In the genomic region with DNA sequence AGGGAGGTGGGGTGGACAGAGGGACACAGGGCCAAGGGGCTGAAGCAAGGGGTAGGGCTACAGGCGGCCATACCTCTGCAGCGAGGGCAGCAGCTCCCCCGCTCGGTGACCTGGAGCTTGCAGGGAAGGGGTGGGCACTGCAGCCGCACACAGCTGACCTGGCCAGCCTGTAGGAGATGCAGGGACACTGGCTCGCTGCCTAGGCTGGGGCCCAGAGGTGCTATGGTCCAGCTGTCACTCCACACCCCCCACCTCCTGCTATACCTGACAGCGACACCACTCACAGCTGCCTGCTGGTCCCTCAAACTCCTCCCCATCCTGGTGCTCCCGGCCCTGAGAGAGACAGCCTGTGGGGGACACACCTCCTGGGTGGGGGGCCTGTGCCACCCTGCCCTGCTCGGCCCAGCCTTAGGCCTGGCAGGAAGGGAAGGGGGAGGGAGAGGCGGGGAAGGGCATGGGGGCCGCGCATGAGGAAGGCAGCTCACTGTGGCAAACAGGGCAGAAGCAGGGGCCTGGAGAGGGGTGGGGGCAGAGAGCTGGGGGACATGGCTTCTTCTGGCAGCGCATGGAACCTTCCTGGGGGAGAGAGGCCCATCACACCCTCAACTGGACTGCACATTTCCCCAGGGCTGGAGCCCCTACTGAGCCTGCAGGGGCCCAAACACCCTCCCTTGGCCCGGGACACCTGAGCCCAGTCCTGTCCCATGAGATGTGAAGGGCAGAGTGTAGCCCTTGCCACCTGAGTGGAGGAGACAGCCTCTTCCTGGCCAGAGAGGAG, we compare ENCODE assay signal across 18 cellular contexts. TPM values are rescaled to one million over a fixed set of nuclear protein-coding genes. Genes with fewer than 3 reads are reported as not detected.
DNase-seq lines count a peak whose midpoint lies in the region; ATAC-seq, FAIRE-seq and TF ChIP-seq lines count a peak whose summit lies in the region.
"Had no signal": no experiment of that assay in that cellular context is flagged by ENCODE, and none has a peak within 500 bp of the region (broad histone marks: within the 10 kb centered on the region; RNA-seq: fewer than 3 reads in every experiment).

No MANE protein-coding gene starts in this region.

- TF ChIP-seq CTCF in SK-N-SH (IDR thresholded peaks at IDR 0.05) = no peak
- TF ChIP-seq CTCF in H1 (IDR thresholded peaks at IDR 0.05; ENCODE audit: control extremely low read depth in 1 of 3, insufficient read depth in 1 of 3, low read depth in 1 of 3, low read length in 3 of 3) = peak in 1 of 3 experiments; percentile 10; a peak in 1 of 4 replicates

- no peak overlapping the region for H2BK12ac ChIP-seq in H1 (ENCODE audit: low read depth, low read length)

- H3K18ac ChIP-seq in H1 (ENCODE audit: extremely low read depth, low read length) = peak overlapping the region; percentile 7; the same call in 1 of the 2 replicates

- ATAC-seq in SK-N-SH treated with all-trans-retinoic acid at 6 μM for 48 hours = no peak
- no peak for ATAC-seq in GM21423 (IDR thresholded peaks at IDR 0.05; ENCODE audit: unreplicated experiment)
- ATAC-seq in HG03097 (IDR thresholded peaks at IDR 0.05; ENCODE audit: low FRiP score, unreplicated experiment) = no peak
- ATAC-seq: CD8-positive, alpha-beta T cell had no signal

- intact Hi-C loops in posterior vena cava (cut with DNase I) = no loop called here

- peaks cover 4% of the 10 kb centered on the region for H3F3A ChIP-seq in SK-N-SH (replicated peaks; ENCODE audit: insufficient read depth)

- no peak overlapping the region for H3K14ac ChIP-seq in H1 (ENCODE audit: insufficient read length)

- H4K20me1 ChIP-seq in SK-N-SH (ENCODE audit: insufficient read depth) (no peaks in the 10 kb centered on the region), H1 (replicated peaks in 1 of 2; ENCODE audit: control insufficient read depth in 1 of 2, insufficient read depth in 2 of 2, low read length in 2 of 2) (peaks cover 0 to 12% of the 10 kb centered on the region in 2 experiments)
- H4K20me1 ChIP-seq: BLaER1 had no signal

- H2AFZ ChIP-seq in SK-N-SH (ENCODE audit: low read depth) = no peak overlapping the region
- H2AFZ ChIP-seq in H1 (ENCODE audit: low read length) = no peak overlapping the region

- no peak overlapping the region for H2AK5ac ChIP-seq in H1 (ENCODE audit: low read depth, low read length)

- H3K4me1 ChIP-seq in SK-N-SH (ENCODE audit: control insufficient read depth in 1 of 2, insufficient read depth in 2 of 2, low read depth in 1 of 2, low read length in 1 of 2) (no peaks in the 10 kb centered on the region; a peak in 1 of 4 replicates), H1 (replicated peaks in 1 of 4; ENCODE audit: control insufficient read depth in 3 of 4, insufficient read depth in 4 of 4, low read length in 3 of 4) (peaks cover 0 to 18% (median 11%) of the 10 kb centered on the region in 4 experiments; a peak in 5 of 7 replicates)

- peaks cover 14% of the 10 kb centered on the region; the same call in 1 of the 2 replicates for H3K27me3 ChIP-seq in SK-N-SH (ENCODE audit: insufficient read depth)
- peaks cover 0 to 7% (median 4%) of the 10 kb centered on the region in 4 experiments; a peak in 4 of 7 replicates for H3K27me3 ChIP-seq in H1 (replicated peaks in 1 of 4; ENCODE audit: control insufficient read depth in 3 of 4, extremely low read depth in 1 of 4, insufficient read depth in 3 of 4, low read length in 3 of 4)

- H3K4me3 ChIP-seq in SK-N-SH (ENCODE audit: low read depth in 2 of 2, low read length in 1 of 2) = no peak overlapping the region
- no peak overlapping the region for H3K4me3 ChIP-seq in H1 (ENCODE audit: extremely low read depth in 1 of 4, insufficient read depth in 2 of 4, low read depth in 3 of 4, low read length in 4 of 4)
- H3K4me3 ChIP-seq: BLaER1 had no signal

- TF ChIP-seq EP300 in SK-N-SH (IDR thresholded peaks at IDR 0.05; ENCODE audit: borderline replicate concordance in 1 of 2, low read depth in 1 of 2, low read length in 1 of 2) = no peak
- no peak for TF ChIP-seq EP300 in H1 (IDR thresholded peaks at IDR 0.05; ENCODE audit: borderline replicate concordance in 1 of 2, low read depth in 2 of 2, low read length in 2 of 2)

- no peaks in the 10 kb centered on the region for H3K79me2 ChIP-seq in SK-N-SH (ENCODE audit: insufficient read depth)
- no peaks in the 10 kb centered on the region for H3K79me2 ChIP-seq in H1 (ENCODE audit: control insufficient read depth in 1 of 2, insufficient read depth in 2 of 2, low read length in 2 of 2)

- no peak overlapping the region for H2BK120ac ChIP-seq in H1 (replicated peaks; ENCODE audit: low read depth, low read length)

- H3K56ac ChIP-seq in H1 (replicated peaks; ENCODE audit: insufficient read length, low read depth, low read length) = no peak overlapping the region

- CTCF ChIA-PET in SK-N-SH (lab: Yijun Ruan, JAX) = interaction anchor here (0.5 to 12.3 kb wide), 7 partner anchors 14 to 460 kb away, joined by 3 to 181 read pairs (median 44); a partner anchor contains a TSS
- CTCF ChIA-PET in H1 (lab: Charles Lee; ENCODE audit: partially characterized antibody) = interaction anchor here (0.5 to 10.3 kb wide), 23 partner anchors 11 to 437 kb away, joined by 3 to 189 read pairs (median 4); a partner anchor contains a TSS

- DNase-seq in SK-N-SH = peak; percentile 56
- peak; percentile 43 for DNase-seq in NCI-H69 (lab: John Stamatoyannopoulos, UW)
- DNase-seq in H1 (ENCODE audit: low read depth in 1 of 2, low spot score in 2 of 2) = no peak
- peak; percentile 66 for DNase-seq in posterior vena cava (ENCODE audit: low spot score)
- no peak for DNase-seq in foreskin melanocyte
- DNase-seq: CD8-positive, alpha-beta T cell; DMS79; HCEC 1CT; NCI-H1930; NCI-H82; SIG-M5 had no signal

- H3K27ac ChIP-seq in SK-N-SH (ENCODE audit: low read depth in 2 of 2, low read length in 1 of 2) (no peak overlapping the region), H1 (ENCODE audit: low read depth, low read length) (no peak overlapping the region)
- H3K27ac ChIP-seq: BLaER1 had no signal

- no peak overlapping the region for H3K23ac ChIP-seq in H1 (ENCODE audit: insufficient read length)

- H3K4ac ChIP-seq in H1 (replicated peaks; ENCODE audit: insufficient read length, low read depth, low read length) = no peak overlapping the region

- H3K9ac ChIP-seq in SK-N-SH = no peak overlapping the region
- H3K9ac ChIP-seq in H1 (replicated peaks in 1 of 4; ENCODE audit: extremely low read depth in 1 of 4, low read depth in 3 of 4, low read length in 3 of 4) = no peak overlapping the region
- H3K9ac ChIP-seq: BLaER1 had no signal

- peaks cover 20% of the 10 kb centered on the region; the same call in 1 of the 2 replicates for H3K23me2 ChIP-seq in H1 (ENCODE audit: low read depth, low read length)

- POLR2A ChIA-PET in SK-N-SH (lab: Yijun Ruan, JAX) = no interaction called here
- POLR2A ChIA-PET in H1 (lab: Charles Lee; ENCODE audit: partially characterized antibody) = interaction anchor here (0.6 to 1.8 kb wide), 7 partner anchors 14 to 68 kb away, joined by 3 to 5 read pairs (median 3); no protein-coding TSS in a partner anchor

- H4K91ac ChIP-seq in H1 (replicated peaks; ENCODE audit: insufficient read length, low read length) = no peak overlapping the region

- TF ChIP-seq POLR2A in H1 (IDR thresholded peaks at IDR 0.05; ENCODE audit: control extremely low read depth in 1 of 2, low read depth in 2 of 2, low read length in 2 of 2) = no peak

- H4K8ac ChIP-seq in H1 (ENCODE audit: extremely low read depth, insufficient read depth, low read length) = peak overlapping the region; percentile 51; the same call in 1 of the 2 replicates

- 71% methylated on average over 13 of the region's 14 CpGs for WGBS in SK-N-SH (ENCODE audit: low lambda C conversion rate)
- WGBS in H1 (ENCODE audit: extremely low coverage in 1 of 2, insufficient coverage in 1 of 2, insufficient read length in 1 of 2, insufficient replicate concordance in 2 of 2, low coverage in 1 of 2, low lambda C conversion rate in 2 of 2, missing lambda C conversion rate in 1 of 2), 2 experiments = 80% methylated on average over 4 of the region's 14 CpGs; no CpG with 5 or more reads in 1 of the 2 experiments

- H3K9me2 ChIP-seq in SK-N-SH = no peaks in the 10 kb centered on the region

- no peak overlapping the region for H4K5ac ChIP-seq in H1 (ENCODE audit: insufficient read length, low read depth, low read length)

- H3K9me3 ChIP-seq in SK-N-SH (no peaks in the 10 kb centered on the region), H1 (ENCODE audit: insufficient read depth in 2 of 2, low read depth in 1 of 2, low read length in 1 of 2) (no peaks in the 10 kb centered on the region)
- H3K9me3 ChIP-seq: BLaER1 had no signal

- no peak overlapping the region for H2BK5ac ChIP-seq in H1 (ENCODE audit: low read depth, low read length)

- H3K4me2 ChIP-seq in SK-N-SH = no peak overlapping the region
- no peak overlapping the region for H3K4me2 ChIP-seq in H1 (ENCODE audit: insufficient read depth in 1 of 2, low read depth in 2 of 2, low read length in 2 of 2)
- H3K4me2 ChIP-seq: BLaER1 had no signal

- H2BK20ac ChIP-seq in H1 (ENCODE audit: low read length) = no peak overlapping the region

- 0 out of 2 replicates have a peak, but pooled peaks cover 7% of the 10 kb centered on the region for H3K79me1 ChIP-seq in H1 (ENCODE audit: low read depth, low read length)

- TF ChIP-seq RAD21 in SK-N-SH (IDR thresholded peaks at IDR 0.05; ENCODE audit: low read length) = no peak
- TF ChIP-seq RAD21 in H1 (IDR thresholded peaks at IDR 0.05 in 1 of 2, conservative IDR thresholded peaks at IDR 0.05 in 1 of 2; ENCODE audit: low read depth in 2 of 2, low read length in 2 of 2) = no peak

- 0 out of 2 replicates have a peak overlapping the region, but pooled peaks have one; percentile 61 for H2BK15ac ChIP-seq in H1 (ENCODE audit: low read length)

- FAIRE-seq in H1 (lab: Jason Lieb, UNC) = no peak
- FAIRE-seq: D721Med, RCC 7860 had no signal

- H3K36me3 ChIP-seq in SK-N-SH (replicated peaks in 1 of 2; ENCODE audit: control insufficient read depth in 1 of 2, insufficient read depth in 2 of 2, low read length in 1 of 2) = no peaks in the 10 kb centered on the region
- H3K36me3 ChIP-seq in H1 (ENCODE audit: control insufficient read depth in 2 of 4, insufficient read depth in 4 of 4, low read length in 3 of 4) = no peaks in the 10 kb centered on the region
- H3K36me3 ChIP-seq: BLaER1 had no signal

RNA-seq across cellular contexts. Expression of a gene that starts 23.9 kb away (rescaled TPM):
- polyA plus RNA-seq in SK-N-SH (2012; rRNA removed) (437 and 495 TPM in 2 replicates), H1 (2011; rRNA removed) (318 and 344 TPM in 2 replicates)
- 349 and 422 TPM in 2 replicates for polyA plus RNA-seq in SK-N-SH (2012; cell fraction: cytosol; rRNA removed)
- polyA plus RNA-seq in SK-N-SH (2012; cell fraction: nucleus; rRNA removed) = 110 and 142 TPM in 2 replicates
- total RNA-seq in H1 (2021; fragmentation: NEBNext Ultra II Directional; extraction: Animal tissue kit (Norgen Biotek cat#: 25700)) = 104 TPM in 2 replicates
- polyA plus RNA-seq in H1 (2011; cell fraction: cytosol; rRNA removed) = 227 TPM
- polyA plus RNA-seq in H1 (2011; cell fraction: nucleus; rRNA removed) = 147 TPM
- polyA plus RNA-seq in H1 (2012, experiment 1 of 2) = 165 to 195 TPM (median 180 TPM) in 4 replicates
- 412 TPM for polyA plus RNA-seq in H1 (2012, experiment 2 of 2)
- polyA plus RNA-seq in H1 (2013, experiment 1 of 2) = 164 TPM
- polyA plus RNA-seq in H1 (2013, experiment 2 of 2) = 168 TPM
- 36.9 and 39.0 TPM in 2 replicates for polyA minus RNA-seq in H1 (2011; rRNA and poly(A)+ RNA removed)
- polyA minus RNA-seq in H1 (2011; cell fraction: cytosol; rRNA and poly(A)+ RNA removed) = 25.6 TPM
- polyA minus RNA-seq in H1 (2011; cell fraction: nucleus; rRNA and poly(A)+ RNA removed) = 35.3 TPM
- total RNA-seq in posterior vena cava = 100 to 1,000 TPM; 106 to 115 TPM

RNA-seq across cellular contexts. Expression of a gene that starts 23.9 kb away (rescaled TPM):
- not detected in 2 replicates for polyA plus RNA-seq in SK-N-SH (2012; rRNA removed)
- polyA plus RNA-seq in SK-N-SH (2012; cell fraction: cytosol; rRNA removed) = 0.01 TPM in 1 of 2 replicates, not detected in the other
- 0.08 and 0.11 TPM in 2 replicates for polyA plus RNA-seq in SK-N-SH (2012; cell fraction: nucleus; rRNA removed)
- 1.8 and 2.0 TPM in 2 replicates for total RNA-seq in H1 (2021; fragmentation: NEBNext Ultra II Directional; extraction: Animal tissue kit (Norgen Biotek cat#: 25700))
- 1.3 and 2.1 TPM in 2 replicates for polyA plus RNA-seq in H1 (2011; rRNA removed)
- polyA plus RNA-seq in H1 (2011; cell fraction: cytosol; rRNA removed) = 1.6 TPM
- 8.1 TPM for polyA plus RNA-seq in H1 (2011; cell fraction: nucleus; rRNA removed)
- 1.1 to 2.3 TPM (median 1.6 TPM) in 4 replicates for polyA plus RNA-seq in H1 (2012, experiment 1 of 2)
- polyA plus RNA-seq in H1 (2012, experiment 2 of 2) = 0.51 TPM
- polyA plus RNA-seq in H1 (2013, experiment 1 of 2) = 1.8 TPM
- polyA plus RNA-seq in H1 (2013, experiment 2 of 2) = 1.5 TPM
- 1.1 and 1.4 TPM in 2 replicates for polyA minus RNA-seq in H1 (2011; rRNA and poly(A)+ RNA removed)
- polyA minus RNA-seq in H1 (2011; cell fraction: cytosol; rRNA and poly(A)+ RNA removed) = 0.59 TPM
- 4.3 TPM for polyA minus RNA-seq in H1 (2011; cell fraction: nucleus; rRNA and poly(A)+ RNA removed)
- total RNA-seq in posterior vena cava = 1 to 10 TPM in 1 of 2 donors, under 1 TPM in 1; 0.95 to 1.3 TPM
- total RNA-seq: NCI-H460 had no signal

RNA-seq across cellular contexts. Expression of a gene that starts 51.1 kb away (rescaled TPM):
- polyA plus RNA-seq in SK-N-SH (2012; rRNA removed) (0.62 and 1.0 TPM in 2 replicates), H1 (2011; rRNA removed) (1.1 and 1.5 TPM in 2 replicates)
- polyA plus RNA-seq in SK-N-SH (2012; cell fraction: cytosol; rRNA removed) = 0.22 and 0.41 TPM in 2 replicates
- 4.6 and 5.5 TPM in 2 replicates for polyA plus RNA-seq in SK-N-SH (2012; cell fraction: nucleus; rRNA removed)
- 0.28 and 0.75 TPM in 2 replicates for total RNA-seq in H1 (2021; fragmentation: NEBNext Ultra II Directional; extraction: Animal tissue kit (Norgen Biotek cat#: 25700))
- polyA plus RNA-seq in H1 (2011; cell fraction: cytosol; rRNA removed) = 1.5 TPM
- 2.5 TPM for polyA plus RNA-seq in H1 (2011; cell fraction: nucleus; rRNA removed)
- polyA plus RNA-seq in H1 (2012, experiment 1 of 2) = 0.93 to 1.4 TPM (median 1.2 TPM) in 4 replicates
- 1.7 TPM for polyA plus RNA-seq in H1 (2012, experiment 2 of 2)
- 0.55 TPM for polyA plus RNA-seq in H1 (2013, experiment 1 of 2)
- 0.44 TPM for polyA plus RNA-seq in H1 (2013, experiment 2 of 2)
- 0.83 and 1.8 TPM in 2 replicates for polyA minus RNA-seq in H1 (2011; rRNA and poly(A)+ RNA removed)
- polyA minus RNA-seq in H1 (2011; cell fraction: cytosol; rRNA and poly(A)+ RNA removed) = 1.2 TPM
- 1.1 TPM for polyA minus RNA-seq in H1 (2011; cell fraction: nucleus; rRNA and poly(A)+ RNA removed)
- 10 to 100 TPM in 1 of 2 donors, 1 to 10 TPM in 1; 5.8 to 10.3 TPM for total RNA-seq in posterior vena cava

RNA-seq across cellular contexts. Expression of a gene that starts 56.4 kb away (rescaled TPM):
- polyA plus RNA-seq in SK-N-SH (2012; rRNA removed) (22.5 and 43.7 TPM in 2 replicates), H1 (2011; rRNA removed) (1.9 and 3.3 TPM in 2 replicates)
- polyA plus RNA-seq in SK-N-SH (2012; cell fraction: cytosol; rRNA removed) = 12.3 and 24.8 TPM in 2 replicates
- 109 and 117 TPM in 2 replicates for polyA plus RNA-seq in SK-N-SH (2012; cell fraction: nucleus; rRNA removed)
- total RNA-seq in H1 (2021; fragmentation: NEBNext Ultra II Directional; extraction: Animal tissue kit (Norgen Biotek cat#: 25700)) = 10.7 and 12.0 TPM in 2 replicates
- 2.3 TPM for polyA plus RNA-seq in H1 (2011; cell fraction: cytosol; rRNA removed)
- 9.5 TPM for polyA plus RNA-seq in H1 (2011; cell fraction: nucleus; rRNA removed)
- 5.2 to 7.9 TPM (median 6.6 TPM) in 4 replicates for polyA plus RNA-seq in H1 (2012, experiment 1 of 2)
- polyA plus RNA-seq in H1 (2012, experiment 2 of 2) = 5.2 TPM
- 8.3 TPM for polyA plus RNA-seq in H1 (2013, experiment 1 of 2)
- 7.8 TPM for polyA plus RNA-seq in H1 (2013, experiment 2 of 2)
- polyA minus RNA-seq in H1 (2011; rRNA and poly(A)+ RNA removed) = 4.5 and 5.1 TPM in 2 replicates
- 7.1 TPM for polyA minus RNA-seq in H1 (2011; cell fraction: cytosol; rRNA and poly(A)+ RNA removed)
- 5.7 TPM for polyA minus RNA-seq in H1 (2011; cell fraction: nucleus; rRNA and poly(A)+ RNA removed)
- total RNA-seq in posterior vena cava = 100 to 1,000 TPM; 440 to 856 TPM

Comparison
In these comparisons a context has a peak if more than half of its experiments do, and no peak if none do; other contexts are left out.
1. DNase-seq: peak in SK-N-SH (single experiment), NCI-H69 (single experiment) and posterior vena cava (single experiment); none in H1 (0 of 2) and foreskin melanocyte (single experiment).